1 cellular context compared by ENCODE assay signal in the genomic region with DNA sequence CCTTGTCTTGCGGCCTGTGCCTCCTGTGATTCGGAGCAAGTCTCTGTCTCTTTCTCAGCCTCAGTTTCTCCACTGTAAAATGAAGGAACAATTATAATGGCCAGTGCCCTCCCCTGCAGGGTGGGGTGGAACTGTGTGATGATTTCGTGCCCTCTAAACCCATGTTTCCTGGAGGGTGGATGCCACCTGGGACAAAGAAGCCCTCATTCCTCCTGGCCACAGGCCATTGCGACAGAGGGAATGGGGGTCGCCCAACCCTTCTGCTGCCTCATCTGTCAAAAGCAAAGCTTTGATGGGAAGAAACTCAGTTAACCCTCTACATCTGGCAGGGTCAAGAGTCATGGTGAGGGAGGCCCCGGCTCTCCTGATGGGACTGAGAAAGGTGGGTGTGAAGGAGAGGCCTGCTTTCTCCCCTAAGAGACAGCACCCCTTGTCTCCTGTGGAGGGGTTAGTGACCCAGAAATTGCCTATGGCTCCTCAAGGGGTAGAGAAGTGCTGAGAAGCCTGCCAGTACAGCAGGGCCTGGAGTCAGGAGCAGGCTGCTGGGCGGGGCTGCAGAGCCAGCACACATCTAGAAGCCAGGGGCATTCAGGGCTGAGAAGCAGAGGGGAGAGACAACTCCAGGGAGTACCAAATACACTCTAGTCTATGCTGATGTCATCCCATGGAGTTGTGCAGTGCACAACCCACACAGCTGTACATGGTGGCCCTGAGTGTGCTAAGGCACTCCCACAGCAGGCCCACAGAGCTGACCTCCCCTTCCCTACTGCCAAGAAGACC.
TF ChIP-seq lines count a peak whose summit lies in the region.

No MANE protein-coding gene starts in this region.

TF ChIP-seq in HCT116, 20 proteins besides CTCF, POLR2A, EP300 and RAD21 (continued from another document):
- no peak for TF ChIP-seq TCF7L2 (IDR thresholded peaks at IDR 0.05; ENCODE audit: borderline replicate concordance, extremely low read depth, insufficient read depth, insufficient read length)
- TF ChIP-seq EGR1 (IDR thresholded peaks at IDR 0.05; ENCODE audit: low read depth): no peak
- TF ChIP-seq EZH2phosphoT487 (IDR thresholded peaks at IDR 0.05; ENCODE audit: borderline replicate concordance): no peak
- no peak for TF ChIP-seq ZNF274 (IDR thresholded peaks at IDR 0.05; ENCODE audit: low read depth, low read length)
- no peak for TF ChIP-seq POLR2AphosphoS5 (IDR thresholded peaks at IDR 0.05; ENCODE audit: low read depth, low read length)
- no peak for TF ChIP-seq SIN3A (IDR thresholded peaks at IDR 0.05; ENCODE audit: low read depth)
